9 cellular contexts compared by ENCODE assay signal in the genomic region with DNA sequence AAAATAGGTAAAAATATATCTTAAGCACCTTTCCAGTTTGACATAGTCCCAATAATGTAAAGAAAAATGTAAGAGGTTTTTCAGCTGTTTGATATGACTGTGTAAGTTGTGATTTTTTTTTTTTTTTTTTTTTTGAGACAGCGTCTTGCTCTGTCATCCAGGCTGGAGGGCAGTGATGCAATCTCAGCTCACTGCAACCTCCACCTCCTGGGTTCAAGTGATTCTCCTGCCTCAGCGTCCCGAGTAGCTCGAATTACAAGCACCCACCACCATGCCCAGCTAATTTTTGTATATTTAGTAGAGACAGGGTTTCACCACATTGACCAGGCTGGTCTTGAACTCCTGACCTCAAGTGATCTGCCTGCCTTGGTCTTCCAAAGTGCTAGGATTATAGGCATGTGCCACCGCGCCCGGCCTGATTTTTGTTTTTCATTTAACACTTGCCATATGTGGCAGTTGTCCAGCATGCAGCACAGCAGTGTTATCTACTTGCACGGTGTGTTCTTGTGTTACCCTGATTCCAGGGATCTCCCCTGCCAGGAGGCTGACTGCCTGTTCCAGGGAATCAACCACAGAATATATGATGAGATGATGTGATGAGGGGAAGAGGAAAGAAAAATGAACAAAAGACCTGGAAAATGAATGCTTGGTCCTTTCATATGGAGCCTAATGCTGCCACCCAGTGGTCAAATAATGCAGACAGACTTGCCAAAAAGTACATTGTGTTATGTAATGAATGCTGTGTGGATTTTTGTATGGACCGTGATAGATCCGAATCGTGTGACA.
DNase-seq lines count a peak whose midpoint lies in the region; TF ChIP-seq lines count a peak whose summit lies in the region.
"Had no signal": no experiment of that assay in that cellular context is flagged by ENCODE, and none has a peak within 500 bp of the region (broad histone marks: within the 10 kb centered on the region; RNA-seq: fewer than 3 reads in every experiment).

No MANE protein-coding gene starts in this region.

- H3K79me1 ChIP-seq in neuronal stem cell (ENCODE audit: low read depth, low read length), result no peaks in the 10 kb centered on the region

- TF ChIP-seq CTCF in OCI-LY7 (conservative IDR thresholded peaks at IDR 0.05; ENCODE audit: low read length), result peak; percentile 93
- peak; percentile 61 to 70 for TF ChIP-seq CTCF in suprapubic skin (IDR thresholded peaks at IDR 0.05)

- no peak overlapping the region for H3K18ac ChIP-seq in neuronal stem cell (ENCODE audit: low read length)

- no peak overlapping the region for H4K8ac ChIP-seq in neuronal stem cell (ENCODE audit: low read depth, low read length)

- no peak overlapping the region for H3K9ac ChIP-seq in neuronal stem cell (ENCODE audit: low read depth, low read length, poor library complexity)
- H3K9ac ChIP-seq: BLaER1 treated with 17β-estradiol and CSF1 and Interleukin-3, amounts not matched to agents 10 nM and 100 nM had no signal

- no peak overlapping the region for H2BK12ac ChIP-seq in neuronal stem cell (ENCODE audit: low read length)

- no peak overlapping the region for H2BK5ac ChIP-seq in neuronal stem cell (ENCODE audit: low read length)

- H3K9me3 ChIP-seq in OCI-LY7 (ENCODE audit: low read length), result no peaks in the 10 kb centered on the region
- no peaks in the 10 kb centered on the region for H3K9me3 ChIP-seq in neuronal stem cell (replicated peaks in 1 of 2; ENCODE audit: control insufficient read depth in 2 of 2, insufficient read depth in 1 of 2, low read depth in 1 of 2, low read length in 2 of 2)
- H3K9me3 ChIP-seq in suprapubic skin, result no peaks in the 10 kb centered on the region

- intact Hi-C loops in OCI-LY7 (cut with micrococcal nuclease; ENCODE audit: unreplicated experiment), result loop anchor here (1.0 to 2.0 kb wide), 3 partner anchors 138 to 555 kb away; no protein-coding TSS in a partner anchor

- DNase-seq in NK-92 treated with Interleukin-12 subunit alpha and Interleukin-12 subunit beta, amount 100 ng/mL, for 24 hours (lab: John Stamatoyannopoulos, UW), result peak; percentile 24
- DNase-seq in NK-92 (lab: John Stamatoyannopoulos, UW; ENCODE audit: unreplicated experiment) (no peak), KBM-7 (peak; percentile 82), OCI-LY7 (ENCODE audit: low spot score) (peak; percentile 68), fibroblast of peridontal ligament (ENCODE audit: extremely low read depth) (peak; percentile 91), neuronal stem cell (ENCODE audit: low spot score) (peak; percentile 67), suprapubic skin (ENCODE audit: low spot score in 2 of 2) (no peak)
- peak; percentile 57 to 61 for DNase-seq in activated T-cell treated with anti-CD3 and anti-CD28 coated beads, Interleukin-2, amount 50 U/mL, for 48 hours

- no peaks in the 10 kb centered on the region for H3K9me2 ChIP-seq in OCI-LY7 (ENCODE audit: insufficient read depth, low read length)

- H2BK120ac ChIP-seq in neuronal stem cell (ENCODE audit: low read depth, low read length), result no peak overlapping the region

- CTCF ChIA-PET in OCI-LY7 (lab: Charles Lee; ENCODE audit: unreplicated experiment), result no interaction called here

- no peak overlapping the region for H3K4me3 ChIP-seq in OCI-LY7 (ENCODE audit: low read depth, low read length, poor library complexity, severe bottlenecking)
- no peak overlapping the region for H3K4me3 ChIP-seq in neuronal stem cell (ENCODE audit: low read length in 2 of 2)
- no peak overlapping the region for H3K4me3 ChIP-seq in suprapubic skin
- H3K4me3 ChIP-seq: BLaER1 treated with 17β-estradiol and CSF1 and Interleukin-3, amounts not matched to agents 10 nM and 100 nM had no signal

- in situ Hi-C loops in KBM-7 (cut with MboI; ENCODE audit: low pct_unique_long_range_greater_than_20kb, low sequenced_read_pairs), result no loop called here

- H3K79me2 ChIP-seq in OCI-LY7 (ENCODE audit: insufficient read depth, low read depth, low read length), result no peaks in the 10 kb centered on the region

- H3K4me2 ChIP-seq in OCI-LY7 (ENCODE audit: low read length) (no peak overlapping the region), neuronal stem cell (ENCODE audit: insufficient read depth, low read length, poor library complexity, severe bottlenecking) (no peak overlapping the region)

- H2AK5ac ChIP-seq in neuronal stem cell (ENCODE audit: low read depth, low read length), result no peak overlapping the region

- H3K27me3 ChIP-seq in neuronal stem cell (ENCODE audit: control insufficient read depth in 3 of 3, insufficient read depth in 3 of 3, low read depth in 1 of 3, low read length in 3 of 3) (peaks cover 0 to 2% (median 0%) of the 10 kb centered on the region in 3 experiments), suprapubic skin (no peaks in the 10 kb centered on the region)
- H3K27me3 ChIP-seq: BLaER1 treated with 17β-estradiol and CSF1 and Interleukin-3, amounts not matched to agents 10 nM and 100 nM had no signal

- H3K14ac ChIP-seq in neuronal stem cell (ENCODE audit: low read length), result no peak overlapping the region

- H3K4me1 ChIP-seq in OCI-LY7 (ENCODE audit: insufficient read depth, low read length, poor library complexity, severe bottlenecking), result peaks cover 3% of the 10 kb centered on the region
- H3K4me1 ChIP-seq in neuronal stem cell (ENCODE audit: control insufficient read depth in 2 of 2, insufficient read depth in 1 of 2, low read depth in 1 of 2, low read length in 2 of 2), result no peaks in the 10 kb centered on the region
- H3K4me1 ChIP-seq in suprapubic skin, result no peaks in the 10 kb centered on the region

- H3K4ac ChIP-seq in neuronal stem cell (ENCODE audit: low read length), result no peak overlapping the region

- H2AFZ ChIP-seq in OCI-LY7 (ENCODE audit: low read length) (no peak overlapping the region), neuronal stem cell (ENCODE audit: low read length) (peak overlapping the region; percentile 21)

- H3K27ac ChIP-seq in OCI-LY7 (ENCODE audit: low read depth, low read length, poor library complexity, severe bottlenecking), result no peak overlapping the region
- H3K27ac ChIP-seq in neuronal stem cell (replicated peaks; ENCODE audit: low read length), result no peak overlapping the region
- H3K27ac ChIP-seq in suprapubic skin, result no peak overlapping the region
- H3K27ac ChIP-seq: BLaER1 treated with 17β-estradiol and CSF1 and Interleukin-3, amounts not matched to agents 10 nM and 100 nM had no signal

- POLR2A ChIA-PET in OCI-LY7 (lab: Charles Lee), result interaction anchor here (0.7 to 1.0 kb wide), 3 partner anchors 13 to 558 kb away, joined by 3 to 5 read pairs (median 5); no protein-coding TSS in a partner anchor

- no peaks in the 10 kb centered on the region for H3K36me3 ChIP-seq in OCI-LY7 (ENCODE audit: insufficient read depth, low read length)
- peaks cover 0 to 4% of the 10 kb centered on the region in 2 donors for H3K36me3 ChIP-seq in neuronal stem cell (replicated peaks in 1 of 2; ENCODE audit: control insufficient read depth in 2 of 2, insufficient read depth in 2 of 2, low read length in 2 of 2)
- no peaks in the 10 kb centered on the region for H3K36me3 ChIP-seq in suprapubic skin

- no peaks in the 10 kb centered on the region for H4K20me1 ChIP-seq in OCI-LY7 (ENCODE audit: insufficient read depth, low read length)
- H4K20me1 ChIP-seq: BLaER1 treated with 17β-estradiol and CSF1 and Interleukin-3, amounts not matched to agents 10 nM and 100 nM had no signal

- BruUV-seq in OCI-LY7 (replicated peaks; lab: Mats Ljungman, UMichigan), result no TSS peak

- WGBS in neuronal stem cell (ENCODE audit: extremely low coverage in 2 of 2, insufficient read length in 2 of 2, insufficient replicate concordance in 1 of 2), 2 donors, result no CpG with 5 or more reads among the region's 11 CpGs
- 39% methylated on average over 11 of the region's 11 CpGs for WGBS in suprapubic skin

- H2BK15ac ChIP-seq in neuronal stem cell (ENCODE audit: low read length), result no peak overlapping the region

- H4K91ac ChIP-seq in neuronal stem cell (ENCODE audit: low read depth, low read length, poor library complexity), result no peak overlapping the region

- no peak for TF ChIP-seq EP300 in suprapubic skin (IDR thresholded peaks at IDR 0.05)

- TF ChIP-seq POLR2A in suprapubic skin (IDR thresholded peaks at IDR 0.05), result no peak

- H3K23ac ChIP-seq in neuronal stem cell (ENCODE audit: low read depth, low read length, poor library complexity), result no peak overlapping the region

Comparison
In these comparisons a context has a peak if more than half of its experiments do, and no peak if none do; other contexts are left out.
1. DNase-seq: peak in NK-92 treated with Interleukin-12 subunit alpha and Interleukin-12 subunit beta, amount 100 ng/mL, for 24 hours (single experiment), KBM-7 (single experiment), OCI-LY7 (single experiment), activated T-cell treated with anti-CD3 and anti-CD28 coated beads, Interleukin-2, amount 50 U/mL, for 48 hours (2 of 2), fibroblast of peridontal ligament (single experiment) and neuronal stem cell (single experiment); none in NK-92 (single experiment) and suprapubic skin (0 of 2).